In genomic region chr20:42261766-42262165, GRCh38 we compare ENCODE assay signal across 27 cellular contexts.
"Had no signal": no experiment of that assay in that cellular context is flagged by ENCODE, and none has a peak within 500 bp of the region (broad histone marks: within the 10 kb centered on the region; RNA-seq: fewer than 3 reads in every experiment).

No MANE protein-coding gene starts in this region.

- DNase-seq: kidney glomerular epithelial cell; left cardiac atrium; left ventricle myocardium superior; lower lobe of right lung; mammary epithelial cell; mesenchymal stem cell; naive thymus-derived CD8-positive, alpha-beta T cell; ovary; posterior cingulate gyrus; retina; right cardiac atrium; spleen; stimulated activated CD4-positive, alpha-beta T cell treated with anti-CD3 and anti-CD28 coated beads, Interleukin-4, amount 100 ng/mL, for 24 hours; stimulated activated naive CD4-positive, alpha-beta T cell; tibial artery; trophoblast cell; upper lobe of right lung had no signal

- ATAC-seq: left cardiac atrium; left lobe of liver; left ventricle myocardium superior; lower lobe of right lung; naive thymus-derived CD8-positive, alpha-beta T cell; right cardiac atrium; sciatic nerve; stimulated activated effector memory CD8-positive, alpha-beta T cell treated with anti-CD3 and anti-CD28 coated beads, Interleukin-12 subunit alpha, Interleukin-12 subunit beta, amount 100 ng/mL, for 72 hours; upper lobe of right lung had no signal

- H3K36me3 ChIP-seq: lower lobe of right lung, ovary, prostate gland, spleen, suprapubic skin, thoracic aorta, tibial artery, upper lobe of right lung had no signal

- H2AFZ ChIP-seq: hepatocyte had no signal

- H3K27ac ChIP-seq: hepatocyte, lower lobe of right lung, ovary, prostate gland, skin epidermis, spleen, suprapubic skin, thoracic aorta, tibial artery, upper lobe of right lung had no signal

- H3K4me3 ChIP-seq: hepatocyte, lower lobe of right lung, ovary, prostate gland, skin epidermis, spleen, suprapubic skin, thoracic aorta, tibial artery, upper lobe of right lung had no signal

- H3K4me2 ChIP-seq: hepatocyte had no signal

- H3K4me1 ChIP-seq: lower lobe of right lung, prostate gland, spleen, suprapubic skin, tibial artery, upper lobe of right lung had no signal

- FAIRE-seq: keratinocyte, urothelium cell line had no signal

- H3K27me3 ChIP-seq: hepatocyte, ovary, spleen, suprapubic skin, tibial artery, upper lobe of right lung had no signal

- H3K9me3 ChIP-seq: lower lobe of right lung, ovary, prostate gland, suprapubic skin, thoracic aorta, tibial artery, upper lobe of right lung had no signal
